In genomic region chr12:69359531-69360347, GRCh38 we compare ENCODE assay signal across 1 cellular context.
TF ChIP-seq lines count a peak whose summit lies in the region.

Gene YEATS4, plus strand, starts transcription at chr12:69359743. Its CDS starts 230 bp downstream, at chr12:69359973.

TF ChIP-seq in HepG2, 621 proteins besides CTCF, POLR2A, EP300 and RAD21 (continued from another document):
- TF ChIP-seq ATF4 (CRISPR knock-in tag; IDR thresholded peaks at IDR 0.05) (peak in 1 of 2 experiments; percentile 57; a peak in 1 of 4 replicates), TAF15 (IDR thresholded peaks at IDR 0.05; ENCODE audit: low read depth, low read length, poor library complexity, severe bottlenecking) (no peak), GTF2F1 (IDR thresholded peaks at IDR 0.05; ENCODE audit: low read length) (no peak), DMAP1 (CRISPR knock-in tag; IDR thresholded peaks at IDR 0.05) (peak; percentile 98), ATF1 (CRISPR knock-in tag; IDR thresholded peaks at IDR 0.05) (peak; percentile 88), AFF4 (CRISPR knock-in tag; IDR thresholded peaks at IDR 0.05) (no peak; the same call in 1 of the 2 replicates), CHD4 (IDR thresholded peaks at IDR 0.05; ENCODE audit: borderline replicate concordance, low read length) (no peak), CCAR2 (optimal IDR thresholded peaks at IDR 0.05; ENCODE audit: low read depth, low read length) (no peak), PLSCR1 (CRISPR knock-in tag; IDR thresholded peaks at IDR 0.05; ENCODE audit: borderline replicate concordance) (no peak; the same call in 1 of the 2 replicates)
